ENCODE assay signal across 21 cellular contexts in genomic region chr20:33777831-33778230, GRCh38.
A peak's percentile ranks its signal among the peaks of the same experiment; 100 is the strongest.
DNase-seq lines count a peak whose midpoint lies in the region; ATAC-seq and TF ChIP-seq lines count a peak whose summit lies in the region.
"Had no signal": no experiment of that assay in that cellular context is flagged by ENCODE, and none has a peak within 500 bp of the region (broad histone marks: within the 10 kb centered on the region; RNA-seq: fewer than 3 reads in every experiment).

No MANE protein-coding gene starts in this region.

- peaks cover 42% of the 10 kb centered on the region for H3K4me1 Mint-ChIP-seq in stimulated activated naive CD8-positive, alpha-beta T cell treated with anti-CD3 and anti-CD28 coated beads, Interleukin-15, Interleukin-2, amounts not matched to agents 100 ng/mL and 50 ng/mL, for 24 hours (ENCODE audit: low read depth)
- peaks cover 0 to 4% of the 10 kb centered on the region in 2 donors for H3K4me1 Mint-ChIP-seq in effector memory CD8-positive, alpha-beta T cell (ENCODE audit: low read depth in 2 of 2)

- no peaks in the 10 kb centered on the region for H3K36me3 ChIP-seq in OCI-LY1 (ENCODE audit: insufficient read depth, low read length)
- H3K36me3 ChIP-seq: WERI-Rb-1 had no signal

- H3K27me3 Mint-ChIP-seq in stimulated activated naive CD8-positive, alpha-beta T cell treated with anti-CD3 and anti-CD28 coated beads, Interleukin-15, Interleukin-2, amounts not matched to agents 100 ng/mL and 50 ng/mL, for 24 hours = no peaks in the 10 kb centered on the region
- H3K27me3 Mint-ChIP-seq in effector memory CD8-positive, alpha-beta T cell = no peaks in the 10 kb centered on the region
- H3K27me3 Mint-ChIP-seq: activated CD4-positive, alpha-beta memory T cell treated with anti-CD3 and anti-CD28 coated beads, Interleukin-2, amount 10 ng/mL, durations not matched to agents 7 days and 5 days; activated naive CD8-positive, alpha-beta T cell treated with anti-CD3 and anti-CD28 coated beads, Interleukin-2, amount 10 ng/mL, durations not matched to agents 7 days and 5 days had no signal

- H3K9me3 ChIP-seq in OCI-LY1 (ENCODE audit: low read length) = no peaks in the 10 kb centered on the region
- H3K9me3 ChIP-seq: vagina had no signal

- H3K9me2 ChIP-seq in OCI-LY1 (ENCODE audit: low read depth, low read length) = no peaks in the 10 kb centered on the region

- H4K20me1 ChIP-seq in OCI-LY1 (ENCODE audit: insufficient read depth, low read length) = no peaks in the 10 kb centered on the region

- H3K27me3 ChIP-seq in OCI-LY1 (ENCODE audit: insufficient read depth, low read length) = no peaks in the 10 kb centered on the region
- H3K27me3 ChIP-seq: vagina had no signal

- no peaks in the 10 kb centered on the region for H3K79me2 ChIP-seq in OCI-LY1 (ENCODE audit: insufficient read depth, low read length)
- H3K79me2 ChIP-seq: parathyroid adenoma had no signal

- H3K27ac ChIP-seq in OCI-LY1 (ENCODE audit: low read depth, low read length, poor library complexity, severe bottlenecking) = peak overlapping the region; percentile 97
- H3K27ac ChIP-seq: parathyroid adenoma, vagina, WERI-Rb-1 had no signal

- H3F3A ChIP-seq in OCI-LY1 (ENCODE audit: insufficient read depth, low read length) = peaks cover 6% of the 10 kb centered on the region; the same call in 1 of the 2 replicates

- no peak for DNase-seq in stimulated activated naive CD8-positive, alpha-beta T cell treated with anti-CD3 and anti-CD28 coated beads, Interleukin-15, Interleukin-2, amounts not matched to agents 100 U/mL and 50 U/mL, for 24 hours
- no peak for DNase-seq in effector memory CD8-positive, alpha-beta T cell
- DNase-seq in NCI-H510A treated with DMSO at 0.1 percent for 48 hours (lab: John Stamatoyannopoulos, UW) (no peak), NCI-H526 treated with DMSO at 0.1 percent for 48 hours (lab: John Stamatoyannopoulos, UW) (no peak), GM03348 (ENCODE audit: low spot score) (no peak), GF-D8 (lab: John Stamatoyannopoulos, UW) (no peak)
- DNase-seq: activated naive CD8-positive, alpha-beta T cell treated with anti-CD3 and anti-CD28 coated beads, Interleukin-2, amount 10 ng/mL, durations not matched to agents 7 days and 5 days; effector CD4-positive, alpha-beta T cell; foreskin melanocyte; hypothalamus; NCI-H1417; NCI-H446; nephron progenitor cell; WERI-Rb-1 had no signal

- H3K4me1 ChIP-seq in OCI-LY1 (ENCODE audit: insufficient read depth, low read length, severe bottlenecking) = peaks cover 53% of the 10 kb centered on the region
- H3K4me1 ChIP-seq: parathyroid adenoma, vagina had no signal

- H3K9ac ChIP-seq in OCI-LY1 (ENCODE audit: low read length) = peak overlapping the region; percentile 7; the same call in 1 of the 2 replicates
- H3K9ac ChIP-seq: parathyroid adenoma had no signal

- H3K4me3 Mint-ChIP-seq in stimulated activated naive CD8-positive, alpha-beta T cell treated with anti-CD3 and anti-CD28 coated beads, Interleukin-15, Interleukin-2, amounts not matched to agents 100 ng/mL and 50 ng/mL, for 24 hours = no peak overlapping the region
- no peak overlapping the region for H3K4me3 Mint-ChIP-seq in effector memory CD8-positive, alpha-beta T cell
- H3K4me3 Mint-ChIP-seq: activated CD4-positive, alpha-beta memory T cell treated with anti-CD3 and anti-CD28 coated beads, Interleukin-2, amount 10 ng/mL, durations not matched to agents 7 days and 5 days; activated naive CD8-positive, alpha-beta T cell treated with anti-CD3 and anti-CD28 coated beads, Interleukin-2, amount 10 ng/mL, durations not matched to agents 7 days and 5 days; CD14-positive monocyte; nephron progenitor cell had no signal

- no peak for ATAC-seq in stimulated activated naive CD8-positive, alpha-beta T cell treated with anti-CD3 and anti-CD28 coated beads, Interleukin-15, Interleukin-2, amounts not matched to agents 100 U/mL and 50 U/mL, for 24 hours
- no peak for ATAC-seq in effector memory CD8-positive, alpha-beta T cell (replicated peaks)
- ATAC-seq: sciatic nerve had no signal

- H3K9me3 Mint-ChIP-seq in stimulated activated naive CD8-positive, alpha-beta T cell treated with anti-CD3 and anti-CD28 coated beads, Interleukin-15, Interleukin-2, amounts not matched to agents 100 ng/mL and 50 ng/mL, for 24 hours = no peaks in the 10 kb centered on the region
- no peaks in the 10 kb centered on the region for H3K9me3 Mint-ChIP-seq in effector memory CD8-positive, alpha-beta T cell
- H3K9me3 Mint-ChIP-seq: activated naive CD8-positive, alpha-beta T cell treated with anti-CD3 and anti-CD28 coated beads, Interleukin-2, amount 10 ng/mL, durations not matched to agents 7 days and 5 days; nephron progenitor cell had no signal

- no peak overlapping the region for H2AFZ ChIP-seq in OCI-LY1 (ENCODE audit: low read length)
- H2AFZ ChIP-seq: parathyroid adenoma had no signal

- H3K27ac Mint-ChIP-seq in stimulated activated naive CD8-positive, alpha-beta T cell treated with anti-CD3 and anti-CD28 coated beads, Interleukin-15, Interleukin-2, amounts not matched to agents 100 ng/mL and 50 ng/mL, for 24 hours = peak overlapping the region; percentile 67
- peak overlapping the region; percentile 49 to 85 for H3K27ac Mint-ChIP-seq in effector memory CD8-positive, alpha-beta T cell
- H3K27ac Mint-ChIP-seq: nephron progenitor cell had no signal

- H3K4me2 ChIP-seq in OCI-LY1 (ENCODE audit: low read length) = peak overlapping the region; percentile 2; the same call in 1 of the 2 replicates

- H3K36me3 Mint-ChIP-seq in stimulated activated naive CD8-positive, alpha-beta T cell treated with anti-CD3 and anti-CD28 coated beads, Interleukin-15, Interleukin-2, amounts not matched to agents 100 ng/mL and 50 ng/mL, for 24 hours (ENCODE audit: low read depth) = peaks cover 26% of the 10 kb centered on the region
- H3K36me3 Mint-ChIP-seq in effector memory CD8-positive, alpha-beta T cell (ENCODE audit: insufficient read depth) = no peaks in the 10 kb centered on the region

- no peak for TF ChIP-seq CTCF in OCI-LY1 (IDR thresholded peaks at IDR 0.05; ENCODE audit: low read length)

- H3K4me3 ChIP-seq in OCI-LY1 (ENCODE audit: low read depth, low read length, poor library complexity, severe bottlenecking) = no peak overlapping the region
- H3K4me3 ChIP-seq: vagina had no signal
